In the genomic region with DNA sequence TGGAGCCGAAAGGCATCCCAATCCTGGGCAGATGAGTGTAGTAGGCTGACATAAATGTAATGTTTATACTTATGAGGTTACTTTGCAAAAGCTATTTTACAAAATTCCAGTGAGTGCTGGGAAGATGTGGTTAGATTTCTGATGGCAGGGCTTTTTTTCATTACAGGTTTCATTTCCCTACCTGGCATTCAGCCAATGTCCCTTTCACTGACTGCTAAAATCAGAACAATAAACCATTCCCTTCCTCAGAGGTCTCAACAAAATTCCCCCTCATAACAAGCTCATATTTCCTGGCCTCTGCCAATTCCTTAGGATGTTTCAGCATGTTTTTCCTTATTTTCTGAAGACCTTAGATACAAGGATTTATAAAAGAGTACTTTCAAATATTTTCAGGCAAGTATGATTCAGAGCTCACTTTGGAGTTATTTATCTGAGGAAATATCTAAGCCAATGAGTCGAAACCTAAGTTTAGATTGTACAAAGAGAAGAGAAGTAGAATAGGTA, we compare ENCODE assay signal across 15 cellular contexts. TPM values are rescaled to one million over a fixed set of nuclear protein-coding genes. Genes with fewer than 3 reads are reported as not detected.
DNase-seq lines count a peak whose midpoint lies in the region; ATAC-seq, FAIRE-seq and TF ChIP-seq lines count a peak whose summit lies in the region.
"Had no signal": no experiment of that assay in that cellular context is flagged by ENCODE, and none has a peak within 500 bp of the region (broad histone marks: within the 10 kb centered on the region; RNA-seq: fewer than 3 reads in every experiment).

No MANE protein-coding gene starts in this region.

- FAIRE-seq in H54 (lab: Jason Lieb, UNC): peak; percentile 86

- no peak for TF ChIP-seq POLR2A in H54 (IDR thresholded peaks at IDR 0.05; ENCODE audit: low read depth, low read length)

- H3K36me3 Mint-ChIP-seq in activated T-helper 1 cell treated with anti-CD3 and anti-CD28 coated beads, Interleukin-12 subunit alpha, Interleukin-12 subunit beta, Interleukin-2, Interleukin-4 antibody, amounts not matched to agents 30 ng/mL and 10 ng/mL and 1 ng/mL, durations not matched to agents 14 hours and 24 hours and 36 hours (ENCODE audit: low read depth): peaks cover 11% of the 10 kb centered on the region
- H3K36me3 Mint-ChIP-seq: activated naive CD8-positive, alpha-beta T cell treated with anti-CD3 and anti-CD28 coated beads for 36 hours had no signal

- H3K27ac Mint-ChIP-seq in activated T-helper 1 cell treated with anti-CD3 and anti-CD28 coated beads, Interleukin-12 subunit alpha, Interleukin-12 subunit beta, Interleukin-2, Interleukin-4 antibody, amounts not matched to agents 30 ng/mL and 10 ng/mL and 1 ng/mL, durations not matched to agents 14 hours and 24 hours and 36 hours: no peak overlapping the region
- H3K27ac Mint-ChIP-seq: activated CD4-positive, alpha-beta T cell treated with anti-CD3 and anti-CD28 coated beads, Interleukin-2, amount 10 ng/mL, durations not matched to agents 24 days and 14 days; activated naive CD8-positive, alpha-beta T cell treated with anti-CD3 and anti-CD28 coated beads for 36 hours had no signal

- no peak for ATAC-seq in HG03095 (IDR thresholded peaks at IDR 0.05; ENCODE audit: unreplicated experiment)
- ATAC-seq: esophagus mucosa, left ventricle myocardium superior had no signal

- DNase-seq in H54 (ENCODE audit: insufficient read length, low spot score) (no peak), NCI-H2171 (lab: John Stamatoyannopoulos, UW) (peak; percentile 14), dermis blood vessel endothelial cell (peak; percentile 68), pons (ENCODE audit: low spot score) (peak; percentile 15)
- DNase-seq in activated CD4-positive, CD25-positive, alpha-beta regulatory T cell (lab: John Stamatoyannopoulos, UW): no peak
- DNase-seq in activated T-helper 1 cell treated with anti-CD3 and anti-CD28 coated beads, Interleukin-12 subunit alpha, Interleukin-12 subunit beta, Interleukin-2, Interleukin-4 antibody, amounts not matched to agents 30 ng/mL and 10 ng/mL and 1 ng/mL, durations not matched to agents 14 hours and 24 hours and 36 hours (ENCODE audit: low spot score): no peak
- no peak for DNase-seq in activated CD4-positive, alpha-beta T cell treated with anti-CD3 and anti-CD28 coated beads for 4 hours
- DNase-seq: activated CD4-positive, alpha-beta T cell treated with anti-CD3 and anti-CD28 coated beads, Interleukin-2, amount 10 ng/mL, durations not matched to agents 24 days and 14 days; activated naive CD8-positive, alpha-beta T cell treated with anti-CD3 and anti-CD28 coated beads for 36 hours; GDM1; left ventricle myocardium superior; NCI-H1694; Right ventricle myocardium superior had no signal

- peaks cover 7% of the 10 kb centered on the region for H3K27me3 Mint-ChIP-seq in activated T-helper 1 cell treated with anti-CD3 and anti-CD28 coated beads, Interleukin-12 subunit alpha, Interleukin-12 subunit beta, Interleukin-2, Interleukin-4 antibody, amounts not matched to agents 30 ng/mL and 10 ng/mL and 1 ng/mL, durations not matched to agents 14 hours and 24 hours and 36 hours (ENCODE audit: insufficient read depth)

- no peaks in the 10 kb centered on the region for H3K9me3 Mint-ChIP-seq in activated T-helper 1 cell treated with anti-CD3 and anti-CD28 coated beads, Interleukin-12 subunit alpha, Interleukin-12 subunit beta, Interleukin-2, Interleukin-4 antibody, amounts not matched to agents 30 ng/mL and 10 ng/mL and 1 ng/mL, durations not matched to agents 14 hours and 24 hours and 36 hours
- H3K9me3 Mint-ChIP-seq: activated CD4-positive, alpha-beta T cell treated with anti-CD3 and anti-CD28 coated beads, Interleukin-2, amount 10 ng/mL, durations not matched to agents 24 days and 14 days had no signal

- intact Hi-C loops in activated T-helper 1 cell treated with anti-CD3 and anti-CD28 coated beads, Interleukin-12 subunit alpha, Interleukin-12 subunit beta, Interleukin-2, Interleukin-4 antibody, amounts not matched to agents 30 ng/mL and 10 ng/mL and 1 ng/mL, durations not matched to agents 14 hours and 24 hours and 36 hours (cut with micrococcal nuclease): no loop called here

- peaks cover 19% of the 10 kb centered on the region for H3K4me1 Mint-ChIP-seq in activated T-helper 1 cell treated with anti-CD3 and anti-CD28 coated beads, Interleukin-12 subunit alpha, Interleukin-12 subunit beta, Interleukin-2, Interleukin-4 antibody, amounts not matched to agents 30 ng/mL and 10 ng/mL and 1 ng/mL, durations not matched to agents 14 hours and 24 hours and 36 hours (ENCODE audit: low read depth)

- no peak overlapping the region for H3K4me3 Mint-ChIP-seq in activated T-helper 1 cell treated with anti-CD3 and anti-CD28 coated beads, Interleukin-12 subunit alpha, Interleukin-12 subunit beta, Interleukin-2, Interleukin-4 antibody, amounts not matched to agents 30 ng/mL and 10 ng/mL and 1 ng/mL, durations not matched to agents 14 hours and 24 hours and 36 hours
- H3K4me3 Mint-ChIP-seq: activated CD4-positive, alpha-beta T cell treated with anti-CD3 and anti-CD28 coated beads, Interleukin-2, amount 10 ng/mL, durations not matched to agents 24 days and 14 days; activated naive CD8-positive, alpha-beta T cell treated with anti-CD3 and anti-CD28 coated beads for 36 hours had no signal

RNA-seq across cellular contexts. Expression of gene CCDC80, which starts 40.9 kb away (rescaled TPM):
- 8.5 and 24.3 TPM in 2 replicates for total RNA-seq in dermis blood vessel endothelial cell
- total RNA-seq in activated T-helper 1 cell treated with anti-CD3 and anti-CD28 coated beads, Interleukin-12 subunit alpha, Interleukin-12 subunit beta, Interleukin-2, Interleukin-4 antibody, amounts not matched to agents 30 ng/mL and 10 ng/mL and 1 ng/mL, durations not matched to agents 14 hours and 24 hours and 36 hours: 0.23 TPM in 1 of 2 replicates, not detected in the other
- total RNA-seq: activated CD4-positive, alpha-beta T cell treated with anti-CD3 and anti-CD28 coated beads, Interleukin-2, amount 10 ng/mL, durations not matched to agents 24 days and 14 days; activated naive CD8-positive, alpha-beta T cell treated with anti-CD3 and anti-CD28 coated beads for 36 hours had no signal

Comparison
In these comparisons a context has a peak if more than half of its experiments do, and no peak if none do; other contexts are left out.
1. DNase-seq: peak in NCI-H2171 (single experiment), dermis blood vessel endothelial cell (single experiment) and pons (single experiment); none in H54 (single experiment), activated CD4-positive, CD25-positive, alpha-beta regulatory T cell (0 of 4), activated T-helper 1 cell treated with anti-CD3 and anti-CD28 coated beads, Interleukin-12 subunit alpha, Interleukin-12 subunit beta, Interleukin-2, Interleukin-4 antibody, amounts not matched to agents 30 ng/mL and 10 ng/mL and 1 ng/mL, durations not matched to agents 14 hours and 24 hours and 36 hours (single experiment) and activated CD4-positive, alpha-beta T cell treated with anti-CD3 and anti-CD28 coated beads for 4 hours (0 of 2).